ENCODE assay signal across 22 cellular contexts in the genomic region with DNA sequence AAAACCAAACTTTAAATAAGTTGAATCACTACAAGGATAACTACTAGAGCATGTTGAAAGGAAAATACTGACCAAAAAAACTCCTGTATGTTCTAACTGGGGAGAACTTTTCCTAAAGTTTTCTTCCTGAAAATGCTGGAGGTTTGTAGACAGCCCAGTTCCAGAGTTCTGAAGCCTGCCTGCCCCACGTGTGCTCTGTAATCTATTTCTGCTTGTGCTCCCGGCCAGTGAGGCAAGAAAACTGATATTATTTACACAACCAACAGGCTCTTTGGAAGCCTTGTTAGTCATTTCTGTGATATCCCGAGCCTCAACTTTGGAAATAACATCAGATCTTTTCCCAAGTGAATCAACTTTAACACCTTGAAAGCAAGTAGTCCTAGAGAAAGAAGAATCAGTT.
"Had no signal": no experiment of that assay in that cellular context is flagged by ENCODE, and none has a peak within 500 bp of the region (broad histone marks: within the 10 kb centered on the region; RNA-seq: fewer than 3 reads in every experiment).

No MANE protein-coding gene starts in this region.

- ATAC-seq: activated naive CD4-positive, alpha-beta T cell treated with anti-CD3 and anti-CD28 coated beads, Interleukin-2, amount 50 U/mL, for 72 hours; gastroesophageal sphincter; natural killer cell; sciatic nerve; stimulated activated memory B cell treated with anti-CD40 and anti-IgM and Interleukin-4, amounts not matched to agents 10 μg/mL and 1 μg/mL and 100 μg/mL, for 72 hours; T-cell had no signal

- H3K9me3 ChIP-seq: breast epithelium, esophagus squamous epithelium, gastroesophageal sphincter, stomach, suprapubic skin, transverse colon, uterus had no signal

- H3K27ac ChIP-seq: breast epithelium, esophagus squamous epithelium, gastroesophageal sphincter, stomach, suprapubic skin, transverse colon, uterus, WERI-Rb-1 had no signal

- H3K4me1 ChIP-seq: breast epithelium, esophagus squamous epithelium, gastroesophageal sphincter, stomach, suprapubic skin, transverse colon, uterus had no signal

- H3K4me3 ChIP-seq: breast epithelium, esophagus squamous epithelium, gastroesophageal sphincter, stomach, suprapubic skin, transverse colon, uterus had no signal

- H3K36me3 ChIP-seq: breast epithelium, uterus, WERI-Rb-1 had no signal

- DNase-seq: activated CD4-positive, alpha-beta T cell treated with anti-CD3 and anti-CD28 coated beads for 1 hour; activated T-cell treated with anti-CD3 and anti-CD28 coated beads, Interleukin-2, amount 50 U/mL, for 1 hour; cerebellar nuclear complex; cortex of kidney; endodermal cell; esophagus squamous epithelium; head of caudate nucleus; kidney; midbrain; natural killer cell; small intestine; stomach; T-cell; transverse colon; uterus; WERI-Rb-1 had no signal

- H3K27me3 ChIP-seq: breast epithelium, esophagus squamous epithelium, gastroesophageal sphincter, stomach, suprapubic skin, transverse colon, uterus had no signal
